ENCODE assay signal across 12 cellular contexts in genomic region chr2:182616471-182617393, GRCh38.
A peak's percentile ranks its signal among the peaks of the same experiment; 100 is the strongest.
DNase-seq lines count a peak whose midpoint lies in the region; TF ChIP-seq lines count a peak whose summit lies in the region.
"Had no signal": no experiment of that assay in that cellular context is flagged by ENCODE, and none has a peak within 500 bp of the region (broad histone marks: within the 10 kb centered on the region; RNA-seq: fewer than 3 reads in every experiment).

No MANE protein-coding gene starts in this region.

- CTCF ChIA-PET in RWPE1 (lab: Yijun Ruan, JAX), result no interaction called here

- H3K27me3 ChIP-seq in ACC112 (ENCODE audit: insufficient read depth, low read length), result no peaks in the 10 kb centered on the region

- no peaks in the 10 kb centered on the region for H3K79me2 ChIP-seq in ACC112 (ENCODE audit: control insufficient read depth, insufficient read depth, low read length, unreplicated experiment)

- no peaks in the 10 kb centered on the region for H3K36me3 ChIP-seq in ACC112 (ENCODE audit: insufficient read depth, low read length)

- H2AFZ ChIP-seq in ACC112 (ENCODE audit: low read length, unreplicated experiment), result peak overlapping the region; percentile 31

- H3K4me1 ChIP-seq in ACC112 (ENCODE audit: control insufficient read depth, insufficient read depth, low read length, unreplicated experiment), result peaks cover 33% of the 10 kb centered on the region

- H3K27ac ChIP-seq in ACC112 (ENCODE audit: low read depth, low read length) (peak overlapping the region; percentile 71), RWPE1 (no peak overlapping the region)

- no peak overlapping the region for H3K4me3 ChIP-seq in ACC112 (ENCODE audit: low read depth, low read length)

- POLR2A ChIA-PET in RWPE1 (lab: Yijun Ruan, JAX; ENCODE audit: low non-redundant PET), result no interaction called here

- DNase-seq in HCEC 1CT, result peak; percentile 76
- DNase-seq in amniotic epithelial cell (ENCODE audit: low read depth), result peak; percentile 90
- DNase-seq in glomerular endothelial cell (ENCODE audit: extremely low read depth, low read depth, low spot score), result peak; percentile 56
- no peak for DNase-seq in 8988T
- no peak for DNase-seq in RWPE1 (ENCODE audit: low spot score)
- no peak for DNase-seq in DMS114 treated with DMSO at 0.1 percent for 48 hours (lab: John Stamatoyannopoulos, UW; ENCODE audit: unreplicated experiment)
- DNase-seq in NCI-H748 (lab: John Stamatoyannopoulos, UW; ENCODE audit: unreplicated experiment), result no peak
- DNase-seq: AML-193; H9; posterior cingulate gyrus; stimulated activated CD4-positive, alpha-beta T cell treated with anti-CD3 and anti-CD28 coated beads, Interleukin-2, amount 100 ng/mL, for 24 hours had no signal

- no peak for TF ChIP-seq CTCF in RWPE1 (conservative IDR thresholded peaks at IDR 0.05; ENCODE audit: low read depth)

Comparison
In these comparisons a context has a peak if more than half of its experiments do, and no peak if none do; other contexts are left out.
1. DNase-seq: peak in HCEC 1CT (single experiment), amniotic epithelial cell (single experiment) and glomerular endothelial cell (single experiment); none in 8988T (single experiment), RWPE1 (single experiment), DMS114 treated with DMSO at 0.1 percent for 48 hours (single experiment) and NCI-H748 (single experiment).